Comparison of ENCODE assay signal across 9 cellular contexts in the genomic region with DNA sequence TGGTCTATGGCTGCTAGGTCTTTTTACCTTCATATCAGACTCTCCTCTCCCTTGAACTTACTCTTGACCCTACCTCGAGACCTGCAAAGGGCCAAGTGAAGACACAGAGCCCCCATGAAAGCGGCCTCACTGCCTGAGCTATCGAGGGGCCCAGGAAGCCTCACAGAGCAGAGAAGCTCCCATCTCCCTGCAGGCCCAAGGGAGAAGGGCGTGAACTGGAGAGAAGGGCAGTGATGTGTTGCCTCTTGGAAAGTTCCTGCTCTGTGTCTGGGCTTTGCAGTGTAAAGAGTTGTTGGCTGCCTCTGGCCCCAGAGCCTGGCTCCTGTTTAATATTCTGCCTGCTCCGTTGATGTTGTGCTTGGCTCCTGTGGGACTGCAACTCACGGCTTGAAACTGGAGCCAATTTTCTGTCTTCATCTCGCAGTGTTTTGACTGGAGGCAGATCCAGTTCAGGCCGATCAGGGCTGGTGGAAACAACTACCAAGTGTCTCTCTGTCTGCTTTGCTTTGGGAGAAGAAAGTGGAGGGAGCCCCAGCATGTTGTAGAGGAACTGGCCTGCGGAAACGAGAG. TPM values are rescaled to one million over a fixed set of nuclear protein-coding genes. Genes with fewer than 3 reads are reported as not detected.
DNase-seq lines count a peak whose midpoint lies in the region; ATAC-seq and TF ChIP-seq lines count a peak whose summit lies in the region.
"Had no signal": no experiment of that assay in that cellular context is flagged by ENCODE, and none has a peak within 500 bp of the region (broad histone marks: within the 10 kb centered on the region; RNA-seq: fewer than 3 reads in every experiment).

No MANE protein-coding gene starts in this region.

- H3K4me3 ChIP-seq in body of pancreas, result no peak overlapping the region

- DNase-seq in Caki2 (ENCODE audit: low read depth) (peak; percentile 62), body of pancreas (peak in 3 of 4 donors; percentile 25 to 33 (median 33)), hepatic stellate cell (ENCODE audit: low spot score) (peak; percentile 71), putamen (ENCODE audit: low spot score) (peak; percentile 75), HuH-7.5 (ENCODE audit: low spot score) (no peak), GDM1 (lab: John Stamatoyannopoulos, UW) (no peak)
- no peak for DNase-seq in activated naive CD8-positive, alpha-beta T cell treated with anti-CD3 and anti-CD28 coated beads for 36 hours
- DNase-seq: activated CD8-positive, alpha-beta T cell treated with anti-CD3 and anti-CD28 coated beads for 36 hours had no signal

- H3K9me3 ChIP-seq in body of pancreas, result no peaks in the 10 kb centered on the region

- H3K27ac ChIP-seq in body of pancreas, result no peak overlapping the region

- no peak overlapping the region for H3K4me3 Mint-ChIP-seq in activated naive CD8-positive, alpha-beta T cell treated with anti-CD3 and anti-CD28 coated beads for 36 hours
- H3K4me3 Mint-ChIP-seq: activated CD8-positive, alpha-beta T cell treated with anti-CD3 and anti-CD28 coated beads for 36 hours had no signal

- peaks cover 0 to 10% of the 10 kb centered on the region in 2 donors for H3K27me3 ChIP-seq in body of pancreas

- H3K4me1 ChIP-seq in body of pancreas, result peaks cover 16% of the 10 kb centered on the region

- H3K9me3 Mint-ChIP-seq in activated naive CD8-positive, alpha-beta T cell treated with anti-CD3 and anti-CD28 coated beads for 36 hours, result no peaks in the 10 kb centered on the region
- H3K9me3 Mint-ChIP-seq: activated CD8-positive, alpha-beta T cell treated with anti-CD3 and anti-CD28 coated beads for 36 hours had no signal

- ATAC-seq in body of pancreas (no peak), GM21576 (IDR thresholded peaks at IDR 0.05; ENCODE audit: unreplicated experiment) (no peak)
- ATAC-seq: activated CD8-positive, alpha-beta T cell treated with anti-CD3 and anti-CD28 coated beads for 36 hours had no signal

- WGBS in body of pancreas, 2 donors, result 44 to 52% methylated on average over 10 of the region's 10 CpGs

- H3K36me3 ChIP-seq in body of pancreas (replicated peaks in 1 of 2; ENCODE audit: insufficient read depth in 1 of 2, low read depth in 2 of 2), result no peaks in the 10 kb centered on the region

- H3K4me1 Mint-ChIP-seq in activated naive CD8-positive, alpha-beta T cell treated with anti-CD3 and anti-CD28 coated beads for 36 hours, result peaks cover 1% of the 10 kb centered on the region

- H3K27me3 Mint-ChIP-seq in activated naive CD8-positive, alpha-beta T cell treated with anti-CD3 and anti-CD28 coated beads for 36 hours, result peaks cover 84% of the 10 kb centered on the region

- TF ChIP-seq CTCF in body of pancreas (IDR thresholded peaks at IDR 0.05), result no peak

- TF ChIP-seq POLR2A in body of pancreas (IDR thresholded peaks at IDR 0.05), result no peak

- H3K27ac Mint-ChIP-seq in activated naive CD8-positive, alpha-beta T cell treated with anti-CD3 and anti-CD28 coated beads for 36 hours, result no peak overlapping the region
- H3K27ac Mint-ChIP-seq: activated CD8-positive, alpha-beta T cell treated with anti-CD3 and anti-CD28 coated beads for 36 hours had no signal

- in situ Hi-C loops in Caki2 (cut with HindIII; ENCODE audit: low pct_unique_long_range_greater_than_20kb, low sequenced_read_pairs), result no loop called here

- intact Hi-C loops in body of pancreas (cut with DNase I), result no loop called here

- H3K36me3 Mint-ChIP-seq in activated naive CD8-positive, alpha-beta T cell treated with anti-CD3 and anti-CD28 coated beads for 36 hours, result no peaks in the 10 kb centered on the region

RNA-seq across cellular contexts. Expression of a gene that starts 4.3 kb away (rescaled TPM):
- total RNA-seq in Caki2 (2014; rRNA removed; shearing (Covaris generic); ENCODE audit: low replicate concordance), result 0.95 and 1.1 TPM in 2 replicates
- total RNA-seq in body of pancreas, result 1 to 10 TPM in 1 of 2 donors, not detected in 1; 1.0 TPM
- total RNA-seq in activated naive CD8-positive, alpha-beta T cell treated with anti-CD3 and anti-CD28 coated beads for 36 hours, result not detected
- total RNA-seq: activated CD8-positive, alpha-beta T cell treated with anti-CD3 and anti-CD28 coated beads for 36 hours had no signal

Comparison
In these comparisons a context has a peak if more than half of its experiments do, and no peak if none do; other contexts are left out.
1. DNase-seq: peak in Caki2 (single experiment), body of pancreas (3 of 4), hepatic stellate cell (single experiment) and putamen (single experiment); none in HuH-7.5 (single experiment), activated naive CD8-positive, alpha-beta T cell treated with anti-CD3 and anti-CD28 coated beads for 36 hours (single experiment) and GDM1 (single experiment).